Comparison of ENCODE assay signal across 24 cellular contexts in genomic region chr11:84829162-84829561, GRCh38.
DNase-seq lines count a peak whose midpoint lies in the region; ATAC-seq, FAIRE-seq and TF ChIP-seq lines count a peak whose summit lies in the region.
"Had no signal": no experiment of that assay in that cellular context is flagged by ENCODE, and none has a peak within 500 bp of the region (broad histone marks: within the 10 kb centered on the region; RNA-seq: fewer than 3 reads in every experiment).

No MANE protein-coding gene starts in this region.

- H3K79me1 ChIP-seq in trophoblast cell (ENCODE audit: low read length), result no peaks in the 10 kb centered on the region

- no peak overlapping the region for H3K4me3 ChIP-seq in epithelial cell of esophagus (ENCODE audit: low read length)
- H3K4me3 ChIP-seq in keratinocyte (ENCODE audit: control insufficient read depth in 2 of 3, extremely low read depth in 1 of 3, insufficient read depth in 2 of 3, low read depth in 1 of 3, low read length in 3 of 3), result no peak overlapping the region
- H3K4me3 ChIP-seq in trophoblast cell (ENCODE audit: low read depth, low read length), result no peak overlapping the region
- H3K4me3 ChIP-seq: BLaER1 treated with 17β-estradiol and CSF1 and Interleukin-3, amounts not matched to agents 10 nM and 100 nM; GM12878; GM23338 had no signal

- H4K20me1 ChIP-seq in keratinocyte (ENCODE audit: control insufficient read depth, extremely low read depth, insufficient read depth, low read length), result no peaks in the 10 kb centered on the region
- H4K20me1 ChIP-seq: BLaER1 treated with 17β-estradiol and CSF1 and Interleukin-3, amounts not matched to agents 10 nM and 100 nM had no signal

- H3K27ac ChIP-seq in keratinocyte (ENCODE audit: control insufficient read depth, insufficient read depth, low read length) (no peak overlapping the region), trophoblast cell (ENCODE audit: low read depth, low read length) (no peak overlapping the region)
- H3K27ac ChIP-seq: 22Rv1; BLaER1 treated with 17β-estradiol and CSF1 and Interleukin-3, amounts not matched to agents 10 nM and 100 nM had no signal

- H3K23ac ChIP-seq in trophoblast cell (ENCODE audit: low read length), result no peak overlapping the region

- no CpG with 5 or more reads among the region's 2 CpGs for WGBS in trophoblast cell (ENCODE audit: extremely low coverage, insufficient coverage, insufficient read length)

- FAIRE-seq in keratinocyte (lab: Jason Lieb, UNC), result no peak
- FAIRE-seq: A204.1, D721Med, GM12878, GM19239 had no signal

- H3K9me3 ChIP-seq in keratinocyte (ENCODE audit: control insufficient read depth, low read depth, low read length), result no peaks in the 10 kb centered on the region
- no peaks in the 10 kb centered on the region for H3K9me3 ChIP-seq in trophoblast cell (ENCODE audit: insufficient read depth, low read depth, low read length)
- H3K9me3 ChIP-seq: BE2C; BLaER1 treated with 17β-estradiol and CSF1 and Interleukin-3, amounts not matched to agents 10 nM and 100 nM had no signal

- no peak overlapping the region for H2AK5ac ChIP-seq in trophoblast cell (ENCODE audit: low read length)

- no peak overlapping the region for H3K14ac ChIP-seq in trophoblast cell (ENCODE audit: low read length)

- H2BK12ac ChIP-seq in trophoblast cell (ENCODE audit: low read length), result no peak overlapping the region

- H3K18ac ChIP-seq in trophoblast cell (ENCODE audit: low read length), result no peak overlapping the region

- dilution Hi-C loops in keratinocyte (cut with MboI; ENCODE audit: extremely low pct_ligation_motif_present, low sequenced_read_pairs), result no loop called here

- no peak overlapping the region for H4K91ac ChIP-seq in trophoblast cell (ENCODE audit: low read depth, low read length)

- H2AFZ ChIP-seq in keratinocyte (ENCODE audit: control insufficient read depth, low read length) (no peak overlapping the region), trophoblast cell (ENCODE audit: insufficient read depth, low read length, poor library complexity) (no peak overlapping the region)
- H2AFZ ChIP-seq: GM23338 had no signal

- H3K9me1 ChIP-seq in keratinocyte (ENCODE audit: control insufficient read depth, extremely low read depth, insufficient read depth, low read length), result no peaks in the 10 kb centered on the region

- H3K4me2 ChIP-seq in keratinocyte (ENCODE audit: control insufficient read depth, extremely low read depth, insufficient read depth, low read depth, low read length) (peak overlapping the region; percentile 30), trophoblast cell (ENCODE audit: low read length) (no peak overlapping the region)
- H3K4me2 ChIP-seq: GM23338 had no signal

- H3K79me2 ChIP-seq in keratinocyte (ENCODE audit: control insufficient read depth, insufficient read depth, low read length) (no peaks in the 10 kb centered on the region), trophoblast cell (ENCODE audit: control insufficient read depth, insufficient read depth, low read length, poor library complexity) (no peaks in the 10 kb centered on the region)

- H2BK5ac ChIP-seq in trophoblast cell (ENCODE audit: low read depth, low read length, poor library complexity), result no peak overlapping the region

- H3K27me3 ChIP-seq in keratinocyte (ENCODE audit: control insufficient read depth, extremely low read depth, insufficient read depth, low read length), result no peaks in the 10 kb centered on the region
- no peaks in the 10 kb centered on the region for H3K27me3 ChIP-seq in trophoblast cell (ENCODE audit: insufficient read depth, low read length)
- H3K27me3 ChIP-seq: BE2C; BLaER1 treated with 17β-estradiol and CSF1 and Interleukin-3, amounts not matched to agents 10 nM and 100 nM had no signal

- no peak overlapping the region for H3K4ac ChIP-seq in trophoblast cell (ENCODE audit: low read depth, low read length)

- H3K4me1 ChIP-seq in keratinocyte (ENCODE audit: control insufficient read depth, extremely low read depth, insufficient read depth, low read length) (peaks cover 6% of the 10 kb centered on the region), trophoblast cell (ENCODE audit: control insufficient read depth in 1 of 2, insufficient read depth in 2 of 2, low read length in 2 of 2) (peaks cover 0 to 2% of the 10 kb centered on the region in 2 experiments)
- H3K4me1 ChIP-seq: BE2C had no signal

- no peak for ATAC-seq in HG02973 (IDR thresholded peaks at IDR 0.05; ENCODE audit: unreplicated experiment)
- ATAC-seq: GM12878, GM23338, HCT116 had no signal

- no peak overlapping the region for H3K9ac ChIP-seq in keratinocyte (ENCODE audit: control insufficient read depth, extremely low read depth, insufficient read depth, low read length)
- no peak overlapping the region for H3K9ac ChIP-seq in trophoblast cell (ENCODE audit: low read length)
- H3K9ac ChIP-seq: BLaER1 treated with 17β-estradiol and CSF1 and Interleukin-3, amounts not matched to agents 10 nM and 100 nM had no signal

- peak; percentile 25 for DNase-seq in NCI-H82 (lab: John Stamatoyannopoulos, UW)
- DNase-seq in NCI-H82 treated with DMSO at 0.1 percent for 48 hours (lab: John Stamatoyannopoulos, UW; ENCODE audit: unreplicated experiment), result no peak
- DNase-seq in epithelial cell of esophagus (ENCODE audit: low read depth), result peak; percentile 58
- no peak for DNase-seq in keratinocyte (ENCODE audit: low read depth, low spot score)
- DNase-seq in trophoblast cell, result peak; percentile 48 to 68
- no peak for DNase-seq in pons (ENCODE audit: low spot score)
- no peak for DNase-seq in activated CD4-positive, alpha-beta T cell treated with anti-CD3 and anti-CD28 coated beads, Interleukin-2, amount 50 U/mL, for 4 hours
- DNase-seq: BE2C; CD4-positive, alpha-beta T cell; CD8-positive, alpha-beta memory T cell; DMS 273 treated with DMSO at 0.1 percent for 48 hours; DMS79; EL; GDM1; H9 had no signal

- no peak overlapping the region for H4K8ac ChIP-seq in trophoblast cell (ENCODE audit: low read depth, low read length)

- TF ChIP-seq CTCF in epithelial cell of esophagus (IDR thresholded peaks at IDR 0.05; ENCODE audit: insufficient read depth, low read depth, low read length, missing control alignments) (no peak), keratinocyte (optimal IDR thresholded peaks at IDR 0.05 in 1 of 3, IDR thresholded peaks at IDR 0.05 in 1 of 3, conservative IDR thresholded peaks at IDR 0.05 in 1 of 3; ENCODE audit: extremely low read depth in 1 of 3, insufficient read depth in 2 of 3, low read length in 3 of 3) (no peak)

- H3K36me3 ChIP-seq in keratinocyte (ENCODE audit: control insufficient read depth in 2 of 2, extremely low read depth in 1 of 2, insufficient read depth in 2 of 2, low read length in 2 of 2) (no peaks in the 10 kb centered on the region), trophoblast cell (ENCODE audit: control insufficient read depth in 1 of 2, insufficient read depth in 2 of 2, low read length in 2 of 2) (no peaks in the 10 kb centered on the region)
- H3K36me3 ChIP-seq: BE2C; BLaER1 treated with 17β-estradiol and CSF1 and Interleukin-3, amounts not matched to agents 10 nM and 100 nM had no signal

- H2BK120ac ChIP-seq in trophoblast cell (ENCODE audit: insufficient read depth, low read length, poor library complexity), result no peak overlapping the region

- no peak overlapping the region for H4K12ac ChIP-seq in trophoblast cell (ENCODE audit: low read depth, low read length)

Comparison
In these comparisons a context has a peak if more than half of its experiments do, and no peak if none do; other contexts are left out.
1. DNase-seq: peak in NCI-H82 (single experiment), epithelial cell of esophagus (single experiment) and trophoblast cell (2 of 2); none in NCI-H82 treated with DMSO at 0.1 percent for 48 hours (single experiment), keratinocyte (single experiment), pons (single experiment) and activated CD4-positive, alpha-beta T cell treated with anti-CD3 and anti-CD28 coated beads, Interleukin-2, amount 50 U/mL, for 4 hours (0 of 2).